ENCODE assay signal across 36 cellular contexts in genomic region chr2:136539355-136539754, GRCh38.
"Had no signal": no experiment of that assay in that cellular context is flagged by ENCODE, and none has a peak within 500 bp of the region (broad histone marks: within the 10 kb centered on the region; RNA-seq: fewer than 3 reads in every experiment).

No MANE protein-coding gene starts in this region.

- H3K36me3 ChIP-seq: MG63 had no signal

- H3K9me3 ChIP-seq: MG63 had no signal

- H3K27me3 ChIP-seq: MG63 had no signal

- H3K4me3 ChIP-seq: MG63 had no signal

- DNase-seq: Karpas-422, Kasumi-1, MG63, MM.1S, MV-4-11, NCI-H1048, NCI-H1092, NCI-H1092 treated with DMSO at 0.1 percent for 48 hours, NCI-H1105, NCI-H1105 treated with DMSO at 0.1 percent for 48 hours, NCI-H1417, NCI-H1417 treated with DMSO at 0.1 percent for 48 hours, NCI-H1436, NCI-H1436 treated with DMSO at 0.1 percent for 48 hours, NCI-H146, NCI-H1694, NCI-H1694 treated with DMSO at 0.1 percent for 48 hours, NCI-H187, NCI-H187 treated with DMSO at 0.1 percent for 48 hours, NCI-H1930, NCI-H2029, NCI-H2029 treated with DMSO at 0.1 percent for 48 hours, NCI-H2081, NCI-H2081 treated with DMSO at 0.1 percent for 48 hours, NCI-H2107, NCI-H2171, NCI-H2171 treated with DMSO at 0.1 percent for 48 hours, NCI-H2227 treated with DMSO at 0.1 percent for 48 hours, NCI-H226, NCI-H345, NCI-H446, NCI-H446 treated with DMSO at 0.1 percent for 48 hours, NCI-H510A, NCI-H510A treated with DMSO at 0.1 percent for 48 hours, NCI-H524, NCI-H524 treated with DMSO at 0.1 percent for 48 hours had no signal
